In the genomic region with DNA sequence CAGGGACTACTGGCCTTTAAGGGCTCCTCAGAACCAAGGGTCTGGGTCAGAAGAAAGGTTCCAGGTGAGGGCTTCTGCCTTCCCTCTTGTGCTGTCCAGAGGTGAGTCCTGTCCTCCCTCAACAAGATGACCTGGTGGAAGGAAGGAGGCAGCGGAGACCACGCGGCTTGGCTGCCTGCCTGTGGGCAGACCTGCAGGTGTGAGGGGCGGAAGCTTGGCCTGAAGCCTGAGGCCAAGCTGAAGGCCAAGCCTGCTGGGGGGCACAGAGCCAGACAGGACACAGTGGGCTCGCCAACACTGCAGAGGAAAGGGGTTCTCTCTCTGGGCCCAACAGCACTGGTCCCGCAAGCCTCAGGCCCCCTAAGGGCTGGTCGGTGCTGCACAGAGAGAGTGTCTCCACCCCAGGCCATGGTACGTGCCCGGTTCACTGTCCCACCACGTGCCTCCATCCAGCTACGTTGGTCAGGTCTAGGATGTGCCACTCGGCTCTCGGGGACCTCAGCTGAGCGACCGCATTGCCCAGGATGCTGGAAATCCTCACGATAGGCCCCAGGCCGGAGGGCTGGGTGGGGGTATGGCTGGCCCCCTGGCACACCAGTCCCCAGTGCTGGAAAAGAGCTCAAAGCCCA, we compare ENCODE assay signal across 25 cellular contexts.
DNase-seq lines count a peak whose midpoint lies in the region; ATAC-seq and TF ChIP-seq lines count a peak whose summit lies in the region.
"Had no signal": no experiment of that assay in that cellular context is flagged by ENCODE, and none has a peak within 500 bp of the region (broad histone marks: within the 10 kb centered on the region; RNA-seq: fewer than 3 reads in every experiment).

No MANE protein-coding gene starts in this region.

- BruUV-seq in Panc1 (replicated peaks; lab: Mats Ljungman, UMichigan): no TSS peak

- peak; percentile 19 for ATAC-seq in stimulated activated naive CD8-positive, alpha-beta T cell treated with anti-CD3 and anti-CD28 coated beads, Interleukin-15, amount 100 ng/mL, for 72 hours
- ATAC-seq in stimulated activated naive CD8-positive, alpha-beta T cell treated with anti-CD3 and anti-CD28 coated beads, Interleukin-15, Interleukin-2, amounts not matched to agents 100 U/mL and 50 U/mL, for 24 hours: no peak
- ATAC-seq in Panc1: peak; percentile 58; the same call in 1 of the 2 replicates
- peak; percentile 6 for ATAC-seq in upper lobe of right lung
- no peak for ATAC-seq in stimulated activated naive B cell treated with anti-CD40 and anti-IgM and Interleukin-4, amounts not matched to agents 10 μg/mL and 1 μg/mL and 100 μg/mL, for 72 hours (replicated peaks)
- ATAC-seq: CD8-positive, alpha-beta T cell had no signal

- H3F3A ChIP-seq in neural progenitor cell (ENCODE audit: low read depth): no peaks in the 10 kb centered on the region
- H3F3A ChIP-seq in SK-N-SH (replicated peaks; ENCODE audit: insufficient read depth): no peaks in the 10 kb centered on the region

- no peaks in the 10 kb centered on the region for H3K9me3 Mint-ChIP-seq in stimulated activated naive CD8-positive, alpha-beta T cell treated with anti-CD3 and anti-CD28 coated beads, Interleukin-15, amount 100 ng/mL, for 72 hours
- H3K9me3 Mint-ChIP-seq in neural progenitor cell (no peaks in the 10 kb centered on the region), type B pancreatic cell (no peaks in the 10 kb centered on the region)
- H3K9me3 Mint-ChIP-seq in stimulated activated naive B cell treated with anti-CD40 and anti-IgM and Interleukin-4, amounts not matched to agents 10 μg/mL and 1 μg/mL and 100 μg/mL, for 72 hours: no peaks in the 10 kb centered on the region
- H3K9me3 Mint-ChIP-seq: CD8-positive, alpha-beta T cell had no signal

- no peak overlapping the region for H3K4me3 ChIP-seq in Panc1 (ENCODE audit: low read depth in 2 of 2, low read length in 2 of 2)
- H3K4me3 ChIP-seq in neural progenitor cell: no peak overlapping the region
- H3K4me3 ChIP-seq in upper lobe of right lung: no peak overlapping the region
- H3K4me3 ChIP-seq in SK-N-SH (ENCODE audit: low read depth in 2 of 2, low read length in 1 of 2): no peak overlapping the region
- H3K4me3 ChIP-seq: MG63, PC-9 had no signal

- H3K9me2 ChIP-seq in SK-N-SH: no peaks in the 10 kb centered on the region

- no peaks in the 10 kb centered on the region for H3K79me2 ChIP-seq in neural progenitor cell (ENCODE audit: low read depth)
- no peaks in the 10 kb centered on the region for H3K79me2 ChIP-seq in SK-N-SH (ENCODE audit: insufficient read depth)

- H3K4me2 ChIP-seq in neural progenitor cell (no peak overlapping the region), SK-N-SH (no peak overlapping the region)
- H3K4me2 ChIP-seq: PC-9 had no signal

- DNase-seq in stimulated activated naive CD8-positive, alpha-beta T cell treated with anti-CD3 and anti-CD28 coated beads, Interleukin-15, amount 100 ng/mL, for 72 hours: no peak
- no peak for DNase-seq in stimulated activated naive CD8-positive, alpha-beta T cell treated with anti-CD3 and anti-CD28 coated beads, Interleukin-15, Interleukin-2, amounts not matched to agents 100 U/mL and 50 U/mL, for 24 hours
- DNase-seq in Panc1 (ENCODE audit: low read depth, low spot score): no peak
- no peak for DNase-seq in neural progenitor cell (ENCODE audit: low spot score)
- DNase-seq in upper lobe of right lung: no peak
- no peak for DNase-seq in type B pancreatic cell (ENCODE audit: extremely low spot score, unreplicated experiment)
- DNase-seq in SK-N-SH: no peak
- no peak for DNase-seq in stimulated activated naive B cell treated with anti-CD40 and anti-IgM and Interleukin-4, amounts not matched to agents 10 μg/mL and 1 μg/mL and 100 μg/mL, for 72 hours
- DNase-seq: Caco-2; CD8-positive, alpha-beta T cell; GOT3; HCEC 1CT; IMR-90; KG1; MG63; NCI-H1417; NCI-H1694; NCI-H2029 treated with DMSO at 0.1 percent for 48 hours; NCI-H345; NCI-H510A treated with DMSO at 0.1 percent for 48 hours; PC-9; RPMI8226; SHP77 treated with DMSO at 0.1 percent for 48 hours had no signal

- no peak for TF ChIP-seq RAD21 in SK-N-SH (IDR thresholded peaks at IDR 0.05; ENCODE audit: low read length)

- intact Hi-C loops in Panc1 (cut with micrococcal nuclease; ENCODE audit: unreplicated experiment): no loop called here
- intact Hi-C loops in upper lobe of right lung (cut with DNase I): no loop called here

- in situ Hi-C loops in Panc1 (cut with HindIII; ENCODE audit: low pct_unique_long_range_greater_than_20kb, low sequenced_read_pairs): no loop called here

- no peaks in the 10 kb centered on the region for H3K4me1 Mint-ChIP-seq in stimulated activated naive CD8-positive, alpha-beta T cell treated with anti-CD3 and anti-CD28 coated beads, Interleukin-15, amount 100 ng/mL, for 72 hours
- H3K4me1 Mint-ChIP-seq in neural progenitor cell: peaks cover 5% of the 10 kb centered on the region
- H3K4me1 Mint-ChIP-seq in type B pancreatic cell (ENCODE audit: unreplicated experiment): no peaks in the 10 kb centered on the region
- H3K4me1 Mint-ChIP-seq in stimulated activated naive B cell treated with anti-CD40 and anti-IgM and Interleukin-4, amounts not matched to agents 10 μg/mL and 1 μg/mL and 100 μg/mL, for 72 hours: no peaks in the 10 kb centered on the region
- H3K4me1 Mint-ChIP-seq: B cell had no signal

- POLR2A ChIA-PET in Panc1 (lab: Charles Lee): no interaction called here
- POLR2A ChIA-PET in SK-N-SH (lab: Yijun Ruan, JAX): no interaction called here

- H3K27me3 Mint-ChIP-seq in stimulated activated naive CD8-positive, alpha-beta T cell treated with anti-CD3 and anti-CD28 coated beads, Interleukin-15, amount 100 ng/mL, for 72 hours: peaks cover 8% of the 10 kb centered on the region
- peaks cover 11% of the 10 kb centered on the region for H3K27me3 Mint-ChIP-seq in neural progenitor cell (ENCODE audit: insufficient read depth, low read depth)
- peaks cover 33% of the 10 kb centered on the region for H3K27me3 Mint-ChIP-seq in type B pancreatic cell
- peaks cover 25 to 30% of the 10 kb centered on the region in 2 donors for H3K27me3 Mint-ChIP-seq in stimulated activated naive B cell treated with anti-CD40 and anti-IgM and Interleukin-4, amounts not matched to agents 10 μg/mL and 1 μg/mL and 100 μg/mL, for 72 hours

- no peaks in the 10 kb centered on the region for H3K36me3 ChIP-seq in Panc1 (ENCODE audit: control insufficient read depth, insufficient read depth, low read length)
- no peaks in the 10 kb centered on the region for H3K36me3 ChIP-seq in neural progenitor cell
- H3K36me3 ChIP-seq in upper lobe of right lung: no peaks in the 10 kb centered on the region
- H3K36me3 ChIP-seq in SK-N-SH (replicated peaks in 1 of 2; ENCODE audit: control insufficient read depth in 1 of 2, insufficient read depth in 2 of 2, low read length in 1 of 2): no peaks in the 10 kb centered on the region
- H3K36me3 ChIP-seq: MG63 had no signal

- H3K9me3 ChIP-seq in Panc1 (ENCODE audit: control insufficient read depth, insufficient read depth, low read depth, low read length) (no peaks in the 10 kb centered on the region), neural progenitor cell (ENCODE audit: low read depth) (no peaks in the 10 kb centered on the region), upper lobe of right lung (no peaks in the 10 kb centered on the region), SK-N-SH (no peaks in the 10 kb centered on the region)
- H3K9me3 ChIP-seq: Caco-2, MG63 had no signal

- 46% methylated on average over 6 of the region's 17 CpGs for WGBS in SK-N-SH (ENCODE audit: low lambda C conversion rate)

- TF ChIP-seq EP300 in SK-N-SH (IDR thresholded peaks at IDR 0.05; ENCODE audit: borderline replicate concordance in 1 of 2, low read depth in 1 of 2, low read length in 1 of 2): no peak

- H4K20me1 ChIP-seq in neural progenitor cell (ENCODE audit: low read depth) (no peaks in the 10 kb centered on the region), SK-N-SH (ENCODE audit: insufficient read depth) (no peaks in the 10 kb centered on the region)

- H3K4me1 ChIP-seq in Panc1 (ENCODE audit: control insufficient read depth, insufficient read depth, low read length) (no peaks in the 10 kb centered on the region), neural progenitor cell (peaks cover 4% of the 10 kb centered on the region), upper lobe of right lung (no peaks in the 10 kb centered on the region), SK-N-SH (ENCODE audit: control insufficient read depth in 1 of 2, insufficient read depth in 2 of 2, low read depth in 1 of 2, low read length in 1 of 2) (peaks cover 0 to 26% of the 10 kb centered on the region in 2 experiments; a peak in 2 of 4 replicates)
- H3K4me1 ChIP-seq: Caco-2 had no signal

- H3K36me3 Mint-ChIP-seq in neural progenitor cell (no peaks in the 10 kb centered on the region), type B pancreatic cell (no peaks in the 10 kb centered on the region)
- no peaks in the 10 kb centered on the region for H3K36me3 Mint-ChIP-seq in stimulated activated naive B cell treated with anti-CD40 and anti-IgM and Interleukin-4, amounts not matched to agents 10 μg/mL and 1 μg/mL and 100 μg/mL, for 72 hours
- H3K36me3 Mint-ChIP-seq: CD8-positive, alpha-beta T cell had no signal

- H3K9ac ChIP-seq in neural progenitor cell (no peak overlapping the region), SK-N-SH (no peak overlapping the region)

- no peak overlapping the region for H3K4me3 Mint-ChIP-seq in stimulated activated naive CD8-positive, alpha-beta T cell treated with anti-CD3 and anti-CD28 coated beads, Interleukin-15, amount 100 ng/mL, for 72 hours
- H3K4me3 Mint-ChIP-seq in neural progenitor cell: no peak overlapping the region
- no peak overlapping the region for H3K4me3 Mint-ChIP-seq in type B pancreatic cell
- H3K4me3 Mint-ChIP-seq in stimulated activated naive B cell treated with anti-CD40 and anti-IgM and Interleukin-4, amounts not matched to agents 10 μg/mL and 1 μg/mL and 100 μg/mL, for 72 hours: no peak overlapping the region
- H3K4me3 Mint-ChIP-seq: B cell; CD8-positive, alpha-beta T cell had no signal

- H3K27ac Mint-ChIP-seq in stimulated activated naive CD8-positive, alpha-beta T cell treated with anti-CD3 and anti-CD28 coated beads, Interleukin-15, amount 100 ng/mL, for 72 hours: no peak overlapping the region
- H3K27ac Mint-ChIP-seq in neural progenitor cell: peak overlapping the region; percentile 36
- no peak overlapping the region for H3K27ac Mint-ChIP-seq in type B pancreatic cell
- H3K27ac Mint-ChIP-seq in stimulated activated naive B cell treated with anti-CD40 and anti-IgM and Interleukin-4, amounts not matched to agents 10 μg/mL and 1 μg/mL and 100 μg/mL, for 72 hours: no peak overlapping the region
- H3K27ac Mint-ChIP-seq: B cell; CD8-positive, alpha-beta T cell had no signal

- H3K27me3 ChIP-seq in Panc1 (ENCODE audit: control insufficient read depth, insufficient read depth, low read length) (no peaks in the 10 kb centered on the region), neural progenitor cell (no peaks in the 10 kb centered on the region), upper lobe of right lung (no peaks in the 10 kb centered on the region), SK-N-SH (ENCODE audit: insufficient read depth) (peaks cover 10% of the 10 kb centered on the region)
- H3K27me3 ChIP-seq: MG63 had no signal

- CTCF ChIA-PET in Panc1 (lab: Charles Lee): interaction anchor here (0.6 kb wide), 1 partner anchor 958 kb away, joined by 3 read pairs; no protein-coding TSS in a partner anchor
- CTCF ChIA-PET in SK-N-SH (lab: Yijun Ruan, JAX): interaction anchor here (1.1 to 3.9 kb wide), 2 partner anchors 21 to 364 kb away, joined by 3 to 22 read pairs; no protein-coding TSS in a partner anchor

- H3K27ac ChIP-seq in Panc1 (ENCODE audit: low read length) (no peak overlapping the region), neural progenitor cell (no peak overlapping the region), upper lobe of right lung (no peak overlapping the region), SK-N-SH (ENCODE audit: low read depth in 2 of 2, low read length in 1 of 2) (no peak overlapping the region)
- H3K27ac ChIP-seq: C4-2B, PC-9 had no signal

- H2AFZ ChIP-seq in neural progenitor cell (replicated peaks) (no peak overlapping the region), SK-N-SH (ENCODE audit: low read depth) (no peak overlapping the region)
- H2AFZ ChIP-seq: PC-9 had no signal

- TF ChIP-seq CTCF in Panc1 (IDR thresholded peaks at IDR 0.05): no peak
- TF ChIP-seq CTCF in neural progenitor cell (IDR thresholded peaks at IDR 0.05): no peak
- TF ChIP-seq CTCF in upper lobe of right lung (IDR thresholded peaks at IDR 0.05): no peak
- TF ChIP-seq CTCF in type B pancreatic cell (conservative IDR thresholded peaks at IDR 0.05): no peak
- no peak for TF ChIP-seq CTCF in SK-N-SH (IDR thresholded peaks at IDR 0.05)

Comparison
In these comparisons a context has a peak if more than half of its experiments do, and no peak if none do; other contexts are left out.
1. ATAC-seq: peak in stimulated activated naive CD8-positive, alpha-beta T cell treated with anti-CD3 and anti-CD28 coated beads, Interleukin-15, amount 100 ng/mL, for 72 hours (single experiment), Panc1 (single experiment) and upper lobe of right lung (single experiment); none in stimulated activated naive CD8-positive, alpha-beta T cell treated with anti-CD3 and anti-CD28 coated beads, Interleukin-15, Interleukin-2, amounts not matched to agents 100 U/mL and 50 U/mL, for 24 hours (single experiment) and stimulated activated naive B cell treated with anti-CD40 and anti-IgM and Interleukin-4, amounts not matched to agents 10 μg/mL and 1 μg/mL and 100 μg/mL, for 72 hours (0 of 2).